Comparison of ENCODE assay signal across 8 cellular contexts in genomic region chr2:20448246-20449046, GRCh38. TPM values are rescaled to one million over a fixed set of nuclear protein-coding genes. Genes with fewer than 3 reads are reported as not detected.
DNase-seq lines count a peak whose midpoint lies in the region; ATAC-seq and TF ChIP-seq lines count a peak whose summit lies in the region.

No MANE protein-coding gene starts in this region.

- H3K4me1 ChIP-seq in breast epithelium (peaks cover 9 to 20% of the 10 kb centered on the region in 2 donors), right lobe of liver (peaks cover 0 to 35% (median 5%) of the 10 kb centered on the region in 4 donors), suprapubic skin (peaks cover 54% of the 10 kb centered on the region)

- no peaks in the 10 kb centered on the region for H3K9me3 Mint-ChIP-seq in stimulated activated naive CD8-positive, alpha-beta T cell treated with anti-CD3 and anti-CD28 coated beads, Interleukin-15, Interleukin-2, amounts not matched to agents 100 ng/mL and 50 ng/mL, for 24 hours

- peaks cover 23% of the 10 kb centered on the region for H3K27me3 Mint-ChIP-seq in stimulated activated naive CD8-positive, alpha-beta T cell treated with anti-CD3 and anti-CD28 coated beads, Interleukin-15, Interleukin-2, amounts not matched to agents 100 ng/mL and 50 ng/mL, for 24 hours

- ATAC-seq in stimulated activated naive CD8-positive, alpha-beta T cell treated with anti-CD3 and anti-CD28 coated beads, Interleukin-15, Interleukin-2, amounts not matched to agents 100 U/mL and 50 U/mL, for 24 hours, result no peak
- peak in 3 of 4 donors; percentile 0 to 5 (median 0) for ATAC-seq in right lobe of liver
- ATAC-seq in HG03442 (IDR thresholded peaks at IDR 0.05; ENCODE audit: unreplicated experiment), result no peak
- no peak for ATAC-seq in HG03521 (IDR thresholded peaks at IDR 0.05; ENCODE audit: unreplicated experiment)
- no peak for ATAC-seq in HG02798 (IDR thresholded peaks at IDR 0.05; ENCODE audit: poor library complexity, unreplicated experiment)

- no peak for DNase-seq in stimulated activated naive CD8-positive, alpha-beta T cell treated with anti-CD3 and anti-CD28 coated beads, Interleukin-15, Interleukin-2, amounts not matched to agents 100 U/mL and 50 U/mL, for 24 hours
- no peak for DNase-seq in breast epithelium (ENCODE audit: low spot score in 2 of 2)
- DNase-seq in right lobe of liver, result peak in 2 of 3 donors; percentile 53 to 60
- DNase-seq in suprapubic skin (ENCODE audit: low spot score in 2 of 2), result peak; percentile 57 to 73

- TF ChIP-seq EP300 in suprapubic skin (IDR thresholded peaks at IDR 0.05), result no peak

- H3K36me3 ChIP-seq in breast epithelium (no peaks in the 10 kb centered on the region), right lobe of liver (peaks cover 0 to 20% (median 14%) of the 10 kb centered on the region in 4 donors), suprapubic skin (peaks cover 16% of the 10 kb centered on the region)

- peaks cover 3% of the 10 kb centered on the region for H3K36me3 Mint-ChIP-seq in stimulated activated naive CD8-positive, alpha-beta T cell treated with anti-CD3 and anti-CD28 coated beads, Interleukin-15, Interleukin-2, amounts not matched to agents 100 ng/mL and 50 ng/mL, for 24 hours (ENCODE audit: low read depth)

- peak overlapping the region; percentile 83 for H3K4me3 Mint-ChIP-seq in stimulated activated naive CD8-positive, alpha-beta T cell treated with anti-CD3 and anti-CD28 coated beads, Interleukin-15, Interleukin-2, amounts not matched to agents 100 ng/mL and 50 ng/mL, for 24 hours

- intact Hi-C loops in breast epithelium (cut with DNase I; ENCODE audit: low total_unique reads) (no loop called here), right lobe of liver (cut with DNase I) (loop anchor here (10.0 kb wide), 1 partner anchor 146 kb away; no protein-coding TSS in a partner anchor)

- H3K9me3 ChIP-seq in breast epithelium (no peaks in the 10 kb centered on the region), right lobe of liver (no peaks in the 10 kb centered on the region), suprapubic skin (no peaks in the 10 kb centered on the region)

- H3K27ac ChIP-seq in breast epithelium, result peak overlapping the region; percentile 100
- H3K27ac ChIP-seq in right lobe of liver, result peak overlapping the region; percentile 98 to 100 (median 99)
- H3K27ac ChIP-seq in suprapubic skin, result peak overlapping the region; percentile 99

- TF ChIP-seq CTCF in breast epithelium (IDR thresholded peaks at IDR 0.05) (no peak), right lobe of liver (IDR thresholded peaks at IDR 0.05) (no peak), suprapubic skin (IDR thresholded peaks at IDR 0.05) (no peak)

- TF ChIP-seq POLR2A in breast epithelium (IDR thresholded peaks at IDR 0.05) (no peak), right lobe of liver (IDR thresholded peaks at IDR 0.05) (peak; percentile 46), suprapubic skin (IDR thresholded peaks at IDR 0.05) (no peak)

- WGBS in right lobe of liver (ENCODE audit: insufficient coverage, low coverage, low lambda C conversion rate, missing lambda C conversion rate), result 16% methylated on average over 22 of the region's 27 CpGs
- WGBS in suprapubic skin, result 19% methylated on average over 24 of the region's 27 CpGs

- H3K4me3 ChIP-seq in breast epithelium, result peak overlapping the region; percentile 96 to 98 (median 98)
- peak overlapping the region; percentile 67 to 99 (median 90) for H3K4me3 ChIP-seq in right lobe of liver
- H3K4me3 ChIP-seq in suprapubic skin, result peak overlapping the region; percentile 79

- H3K4me1 Mint-ChIP-seq in stimulated activated naive CD8-positive, alpha-beta T cell treated with anti-CD3 and anti-CD28 coated beads, Interleukin-15, Interleukin-2, amounts not matched to agents 100 ng/mL and 50 ng/mL, for 24 hours (ENCODE audit: low read depth), result peaks cover 13% of the 10 kb centered on the region

- H3K27me3 ChIP-seq in breast epithelium, result no peaks in the 10 kb centered on the region
- H3K27me3 ChIP-seq in right lobe of liver, result no peaks in the 10 kb centered on the region
- no peaks in the 10 kb centered on the region for H3K27me3 ChIP-seq in suprapubic skin

- no peak overlapping the region for H3K27ac Mint-ChIP-seq in stimulated activated naive CD8-positive, alpha-beta T cell treated with anti-CD3 and anti-CD28 coated beads, Interleukin-15, Interleukin-2, amounts not matched to agents 100 ng/mL and 50 ng/mL, for 24 hours

RNA-seq across cellular contexts. Expression of gene RHOB, which starts 1.6 kb away (rescaled TPM):
- total RNA-seq in breast epithelium (1,000 to 10,000 TPM in 1 of 3 donors, 100 to 1,000 TPM in 2; 643 to 1,178 (median 772) TPM), right lobe of liver (100 to 1,000 TPM; 185 to 656 (median 388) TPM), suprapubic skin (100 to 1,000 TPM; 404 to 719 (median 568) TPM)

Comparison
In these comparisons a context has a peak if more than half of its experiments do, and no peak if none do; other contexts are left out.
1. ATAC-seq: peak in right lobe of liver (3 of 4); none in stimulated activated naive CD8-positive, alpha-beta T cell treated with anti-CD3 and anti-CD28 coated beads, Interleukin-15, Interleukin-2, amounts not matched to agents 100 U/mL and 50 U/mL, for 24 hours (single experiment), HG03442 (single experiment), HG03521 (single experiment) and HG02798 (single experiment).
2. DNase-seq: peak in right lobe of liver (2 of 3) and suprapubic skin (2 of 2); none in stimulated activated naive CD8-positive, alpha-beta T cell treated with anti-CD3 and anti-CD28 coated beads, Interleukin-15, Interleukin-2, amounts not matched to agents 100 U/mL and 50 U/mL, for 24 hours (single experiment) and breast epithelium (0 of 2).
3. Peak in every context shown above with its lines, with median percentiles within 50 percentile points of each other: H3K27ac ChIP-seq and H3K4me3 ChIP-seq.